ENCODE assay signal across 36 cellular contexts in the genomic region with DNA sequence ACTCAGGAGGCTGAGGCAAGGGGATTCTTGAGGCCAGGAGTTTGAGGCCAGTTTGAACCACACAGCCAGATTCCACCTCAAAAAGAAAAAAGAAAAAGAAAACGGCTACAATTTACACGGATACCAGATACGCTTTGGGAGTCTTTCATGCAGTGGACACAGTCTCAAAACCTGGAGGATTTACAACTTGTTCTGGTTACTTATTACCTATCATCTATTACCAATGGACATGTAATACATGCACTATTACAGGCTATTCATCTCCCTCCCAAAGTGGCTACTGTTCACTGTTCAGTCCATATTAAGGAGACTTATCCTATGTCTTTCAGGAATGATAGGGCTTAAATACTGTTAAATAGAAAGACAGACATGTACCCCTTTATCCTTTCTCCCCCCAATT.
"Had no signal": no experiment of that assay in that cellular context is flagged by ENCODE, and none has a peak within 500 bp of the region (broad histone marks: within the 10 kb centered on the region; RNA-seq: fewer than 3 reads in every experiment).

No MANE protein-coding gene starts in this region.

- H3K9me3 ChIP-seq: ascending aorta had no signal

- H3K27me3 ChIP-seq: ascending aorta, cardiac muscle cell had no signal

- H3K27ac Mint-ChIP-seq: activated B cell treated with CpG ODN at 0.5 μM for 24 hours; activated CD4-positive, alpha-beta memory T cell treated with anti-CD3 and anti-CD28 coated beads for 36 hours; activated CD4-positive, alpha-beta T cell treated with anti-CD3 and anti-CD28 coated beads, Interleukin-2, amount 10 ng/mL, durations not matched to agents 24 days and 14 days; activated CD8-positive, alpha-beta T cell treated with anti-CD3 and anti-CD28 coated beads for 36 hours; activated naive CD4-positive, alpha-beta T cell treated with anti-CD3 and anti-CD28 coated beads, Interleukin-2, amount 10 ng/mL, durations not matched to agents 7 days and 5 days; activated naive CD4-positive, alpha-beta T cell treated with anti-CD3 and anti-CD28 coated beads, Interleukin-2, amount 50 U/mL, for 24 hours; activated naive CD8-positive, alpha-beta T cell; activated naive CD8-positive, alpha-beta T cell treated with anti-CD3 and anti-CD28 coated beads, Interleukin-2, amount 10 ng/mL, durations not matched to agents 7 days and 5 days; activated naive CD8-positive, alpha-beta T cell treated with anti-CD3 and anti-CD28 coated beads, Interleukin-2, amount 50 U/mL, for 24 hours; activated T-cell treated with anti-CD3 and anti-CD28 coated beads, Interleukin-2, amount 50 U/mL, for 24 hours; activated T-helper 2 cell treated with anti-CD3 and anti-CD28 coated beads, Interferon-gamma antibody, Interleukin-2, Interleukin-4, amounts not matched to agents 10 μg/mL and 5 μg/mL and 100 μg/mL, durations not matched to agents 14 hours and 24 hours and 36 hours; T-helper 1 cell treated with Interleukin-12 subunit alpha and Interleukin-12 subunit beta and Interleukin-4 antibody, amounts not matched to agents 30 μg/mL and 1 μg/mL, for 36 hours; T-helper 2 cell treated with Interferon-gamma antibody and Interleukin-4, amounts not matched to agents 5 μg/mL and 100 μg/mL, for 36 hours had no signal

- H3K9me3 Mint-ChIP-seq: activated B cell treated with CpG ODN at 0.5 μM for 24 hours; activated CD4-positive, alpha-beta memory T cell treated with anti-CD3 and anti-CD28 coated beads for 36 hours; activated CD8-positive, alpha-beta T cell treated with anti-CD3 and anti-CD28 coated beads for 36 hours; activated naive CD4-positive, alpha-beta T cell treated with anti-CD3 and anti-CD28 coated beads, Interleukin-2, amount 50 U/mL, for 24 hours; activated naive CD8-positive, alpha-beta T cell treated with anti-CD3 and anti-CD28 coated beads, Interleukin-2, amount 50 U/mL, for 24 hours; activated T-cell treated with anti-CD3 and anti-CD28 coated beads, Interleukin-2, amount 50 U/mL, for 24 hours; central memory CD8-positive, alpha-beta T cell had no signal

- H3K4me1 ChIP-seq: ascending aorta had no signal

- H3K27ac ChIP-seq: ascending aorta, cardiac muscle cell, VCaP had no signal

- FAIRE-seq: bronchial epithelial cell, TTC549 had no signal

- H3K4me3 Mint-ChIP-seq: activated B cell treated with CpG ODN at 0.5 μM for 24 hours; activated CD4-positive, alpha-beta memory T cell treated with anti-CD3 and anti-CD28 coated beads for 36 hours; activated CD4-positive, alpha-beta T cell treated with anti-CD3 and anti-CD28 coated beads, Interleukin-2, amount 10 ng/mL, durations not matched to agents 24 days and 14 days; activated CD8-positive, alpha-beta T cell treated with anti-CD3 and anti-CD28 coated beads for 36 hours; activated naive CD4-positive, alpha-beta T cell treated with anti-CD3 and anti-CD28 coated beads, Interleukin-2, amount 10 ng/mL, durations not matched to agents 7 days and 5 days; activated naive CD4-positive, alpha-beta T cell treated with anti-CD3 and anti-CD28 coated beads, Interleukin-2, amount 50 U/mL, for 24 hours; activated naive CD8-positive, alpha-beta T cell; activated naive CD8-positive, alpha-beta T cell treated with anti-CD3 and anti-CD28 coated beads, Interleukin-2, amount 10 ng/mL, durations not matched to agents 7 days and 5 days; activated naive CD8-positive, alpha-beta T cell treated with anti-CD3 and anti-CD28 coated beads, Interleukin-2, amount 50 U/mL, for 24 hours; activated T-cell treated with anti-CD3 and anti-CD28 coated beads, Interleukin-2, amount 50 U/mL, for 24 hours; brain; central memory CD8-positive, alpha-beta T cell; T-helper 1 cell treated with Interleukin-12 subunit alpha and Interleukin-12 subunit beta and Interleukin-4 antibody, amounts not matched to agents 30 μg/mL and 1 μg/mL, for 36 hours; T-helper 2 cell treated with Interferon-gamma antibody and Interleukin-4, amounts not matched to agents 5 μg/mL and 100 μg/mL, for 36 hours had no signal

- H3K27me3 Mint-ChIP-seq: activated CD4-positive, alpha-beta T cell treated with anti-CD3 and anti-CD28 coated beads, Interleukin-2, amount 10 ng/mL, durations not matched to agents 24 days and 14 days; activated naive CD4-positive, alpha-beta T cell treated with anti-CD3 and anti-CD28 coated beads, Interleukin-2, amount 10 ng/mL, durations not matched to agents 7 days and 5 days; activated naive CD8-positive, alpha-beta T cell treated with anti-CD3 and anti-CD28 coated beads, Interleukin-2, amount 10 ng/mL, durations not matched to agents 7 days and 5 days; activated T-cell treated with anti-CD3 and anti-CD28 coated beads, Interleukin-2, amount 50 U/mL, for 24 hours; central memory CD8-positive, alpha-beta T cell had no signal

- H3K36me3 ChIP-seq: ascending aorta, cardiac muscle cell had no signal

- DNase-seq: activated B cell treated with CpG ODN at 0.5 μM for 24 hours; activated CD4-positive, alpha-beta memory T cell treated with anti-CD3 and anti-CD28 coated beads for 36 hours; activated CD4-positive, alpha-beta T cell treated with anti-CD3 and anti-CD28 coated beads for 4 hours; activated CD4-positive, alpha-beta T cell treated with anti-CD3 and anti-CD28 coated beads, Interleukin-2, amount 10 ng/mL, durations not matched to agents 24 days and 14 days; activated CD4-positive, alpha-beta T cell treated with anti-CD3 and anti-CD28 coated beads, Interleukin-2, amount 50 U/mL, for 1 hour; activated CD4-positive, alpha-beta T cell treated with anti-CD3 and anti-CD28 coated beads, Interleukin-2, amount 50 U/mL, for 4 hours; activated CD4-positive, CD25-positive, alpha-beta regulatory T cell treated with anti-CD3 and anti-CD28 coated beads, Interleukin-2, amount 50 U/mL, for 72 hours; activated CD8-positive, alpha-beta memory T cell treated with anti-CD3 and anti-CD28 coated beads, Interleukin-2, amount 50 U/mL, for 4 hours; activated CD8-positive, alpha-beta T cell treated with anti-CD3 and anti-CD28 coated beads for 36 hours; activated effector memory CD4-positive, alpha-beta T cell treated with Interleukin-2 at 50 U/mL for 16 hours; activated gamma-delta T cell; activated naive CD4-positive, alpha-beta T cell treated with anti-CD3 and anti-CD28 coated beads, Interleukin-2, amount 10 ng/mL, durations not matched to agents 7 days and 5 days; activated naive CD4-positive, alpha-beta T cell treated with Interleukin-2 at 50 U/mL for 16 hours; activated naive CD8-positive, alpha-beta T cell treated with anti-CD3 and anti-CD28 coated beads, Interleukin-2, amount 10 ng/mL, durations not matched to agents 7 days and 5 days; activated naive CD8-positive, alpha-beta T cell treated with anti-CD3 and anti-CD28 coated beads, Interleukin-2, amount 50 U/mL, for 24 hours; activated T-cell treated with anti-CD3 and anti-CD28 coated beads, Interleukin-2, amount 50 U/mL, for 24 hours; activated T-cell treated with anti-CD3 and anti-CD28 coated beads, Interleukin-2, amount 50 U/mL, for 48 hours; amygdala; anterior cingulate cortex; caudate nucleus; cerebellar nuclear complex; T-helper 1 cell; T-helper 2 cell; T-helper 9 cell had no signal

- H3K4me3 ChIP-seq: ascending aorta, cardiac muscle cell had no signal

- ATAC-seq: activated CD8-positive, alpha-beta T cell treated with anti-CD3 and anti-CD28 coated beads for 36 hours; activated naive CD8-positive, alpha-beta T cell treated with anti-CD3 and anti-CD28 coated beads, Interleukin-2, amount 50 U/mL, for 24 hours had no signal

- H3K36me3 Mint-ChIP-seq: activated CD4-positive, alpha-beta memory T cell treated with anti-CD3 and anti-CD28 coated beads for 36 hours; activated naive CD4-positive, alpha-beta T cell treated with anti-CD3 and anti-CD28 coated beads, Interleukin-2, amount 10 ng/mL, durations not matched to agents 7 days and 5 days; activated naive CD4-positive, alpha-beta T cell treated with anti-CD3 and anti-CD28 coated beads, Interleukin-2, amount 50 U/mL, for 24 hours; activated naive CD8-positive, alpha-beta T cell; activated naive CD8-positive, alpha-beta T cell treated with anti-CD3 and anti-CD28 coated beads, Interleukin-2, amount 10 ng/mL, durations not matched to agents 7 days and 5 days; brain had no signal

- H3K4me1 Mint-ChIP-seq: activated B cell treated with CpG ODN at 0.5 μM for 24 hours; activated CD4-positive, alpha-beta T cell treated with anti-CD3 and anti-CD28 coated beads, Interleukin-2, amount 10 ng/mL, durations not matched to agents 24 days and 14 days; activated naive CD4-positive, alpha-beta T cell treated with anti-CD3 and anti-CD28 coated beads, Interleukin-2, amount 10 ng/mL, durations not matched to agents 7 days and 5 days; activated naive CD4-positive, alpha-beta T cell treated with anti-CD3 and anti-CD28 coated beads, Interleukin-2, amount 50 U/mL, for 24 hours; activated naive CD8-positive, alpha-beta T cell treated with anti-CD3 and anti-CD28 coated beads, Interleukin-2, amount 10 ng/mL, durations not matched to agents 7 days and 5 days; brain; central memory CD8-positive, alpha-beta T cell had no signal
